16 cellular contexts compared by ENCODE assay signal in genomic region chr12:10405294-10405693, GRCh38. TPM values are rescaled to one million over a fixed set of nuclear protein-coding genes. Genes with fewer than 3 reads are reported as not detected.
"Had no signal": no experiment of that assay in that cellular context is flagged by ENCODE, and none has a peak within 500 bp of the region (broad histone marks: within the 10 kb centered on the region; RNA-seq: fewer than 3 reads in every experiment).

No MANE protein-coding gene starts in this region.

- H3K27ac Mint-ChIP-seq: activated naive CD4-positive, alpha-beta T cell treated with anti-CD3 and anti-CD28 coated beads, Interleukin-2, amount 50 U/mL, for 72 hours had no signal

- ATAC-seq: activated naive CD4-positive, alpha-beta T cell treated with anti-CD3 and anti-CD28 coated beads, Interleukin-2, amount 50 U/mL, for 72 hours; left cardiac atrium; lower lobe of right lung had no signal

- DNase-seq: activated CD4-positive, alpha-beta T cell treated with anti-CD3 and anti-CD28 coated beads, Interleukin-2, amount 50 U/mL, for 48 hours; activated CD8-positive, alpha-beta memory T cell treated with anti-CD3 and anti-CD28 coated beads, Interleukin-2, amount 50 U/mL, for 4 hours; activated effector memory CD4-positive, alpha-beta T cell treated with anti-CD3 and anti-CD28 coated beads, Interleukin-2, amount 50 U/mL, for 16 hours; aorta; hippocampal formation; left cardiac atrium; lower lobe of right lung; midbrain; transverse colon had no signal

- H3K9me3 Mint-ChIP-seq: activated naive CD4-positive, alpha-beta T cell treated with anti-CD3 and anti-CD28 coated beads, Interleukin-2, amount 50 U/mL, for 72 hours had no signal

- H3K36me3 Mint-ChIP-seq: activated naive CD4-positive, alpha-beta T cell treated with anti-CD3 and anti-CD28 coated beads, Interleukin-2, amount 50 U/mL, for 72 hours had no signal

RNA-seq across cellular contexts. Expression of gene KLRC4, which starts 4.3 kb away (rescaled TPM):
- total RNA-seq: endothelial cell of umbilical vein; lower lobe of right lung; posterior vena cava; right atrium auricular region; T-helper 2 cell treated with Interferon-gamma antibody and Interleukin-4, amounts not matched to agents 100 ng/mL and 5 ng/mL, for 36 hours had no signal

RNA-seq across cellular contexts. Expression of gene KLRC3, which starts 15.1 kb away (rescaled TPM):
- total RNA-seq: activated naive CD4-positive, alpha-beta T cell treated with anti-CD3 and anti-CD28 coated beads, Interleukin-2, amount 50 U/mL, for 72 hours; aorta; breast epithelium; endothelial cell of umbilical vein; left cardiac atrium; lower lobe of right lung; posterior vena cava; right atrium auricular region; subcutaneous adipose tissue; T-helper 2 cell treated with Interferon-gamma antibody and Interleukin-4, amounts not matched to agents 100 ng/mL and 5 ng/mL, for 36 hours; transverse colon had no signal

RNA-seq across cellular contexts. Expression of gene KLRK1, which starts 15.5 kb away (rescaled TPM):
- total RNA-seq: endothelial cell of umbilical vein had no signal

RNA-seq across cellular contexts. Expression of gene KLRC2, which starts 30.5 kb away (rescaled TPM):
- total RNA-seq: endothelial cell of umbilical vein; left cardiac atrium; lower lobe of right lung; right atrium auricular region; T-helper 2 cell treated with Interferon-gamma antibody and Interleukin-4, amounts not matched to agents 100 ng/mL and 5 ng/mL, for 36 hours had no signal

RNA-seq across cellular contexts. Expression of gene KLRC1, which starts 47.9 kb away (rescaled TPM):
- total RNA-seq: endothelial cell of umbilical vein; T-helper 2 cell treated with Interferon-gamma antibody and Interleukin-4, amounts not matched to agents 100 ng/mL and 5 ng/mL, for 36 hours had no signal
